In the genomic region with DNA sequence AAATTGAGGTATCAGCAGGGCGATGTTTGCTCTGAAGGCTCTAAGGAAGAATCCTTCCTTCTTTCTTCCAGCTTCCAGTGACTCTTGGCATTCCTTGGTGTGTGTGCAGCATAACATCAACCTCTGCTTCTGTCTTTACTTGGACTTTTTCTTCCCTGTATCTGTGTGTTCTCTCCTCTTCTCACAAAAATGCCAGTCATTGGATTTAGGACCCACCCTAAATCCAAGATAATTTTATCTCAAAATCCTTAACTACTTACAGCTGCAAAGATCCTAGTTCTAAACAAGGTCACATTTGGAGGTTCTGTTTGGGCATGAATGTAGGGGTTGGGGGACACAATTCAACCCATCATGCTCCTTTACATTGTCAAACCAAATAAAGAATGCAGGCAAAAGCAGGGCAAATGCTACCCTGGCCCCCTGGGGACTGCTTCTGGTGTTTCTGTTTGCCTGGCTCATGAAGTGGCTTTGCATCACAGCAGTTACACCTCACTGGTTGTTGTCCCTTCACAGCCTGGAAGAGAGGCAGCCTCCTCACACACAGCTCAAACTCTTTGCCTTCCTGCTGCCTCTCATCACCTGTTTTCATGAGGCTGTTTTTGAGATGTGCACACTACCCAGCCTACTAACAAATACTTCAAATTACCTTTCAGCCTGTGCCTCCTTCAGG, we compare ENCODE assay signal across 22 cellular contexts.
"Had no signal": no experiment of that assay in that cellular context is flagged by ENCODE, and none has a peak within 500 bp of the region (broad histone marks: within the 10 kb centered on the region; RNA-seq: fewer than 3 reads in every experiment).

No MANE protein-coding gene starts in this region.

- ATAC-seq: activated CD8-positive, alpha-beta memory T cell treated with anti-CD3 and anti-CD28 coated beads, Interleukin-2, amount 10 ng/mL, durations not matched to agents 7 days and 5 days; activated naive CD8-positive, alpha-beta T cell treated with anti-CD3 and anti-CD28 coated beads, Interleukin-2, amount 50 U/mL, for 24 hours; gastrocnemius medialis; heart right ventricle; left lung; pancreas; upper lobe of right lung had no signal

- H3K27ac Mint-ChIP-seq: activated CD4-positive, alpha-beta memory T cell treated with anti-CD3 and anti-CD28 coated beads for 36 hours; activated CD8-positive, alpha-beta memory T cell treated with anti-CD3 and anti-CD28 coated beads, Interleukin-2, amount 10 ng/mL, durations not matched to agents 7 days and 5 days; activated naive CD4-positive, alpha-beta T cell treated with anti-CD3 and anti-CD28 coated beads for 36 hours; activated naive CD8-positive, alpha-beta T cell treated with anti-CD3 and anti-CD28 coated beads, Interleukin-2, amount 50 U/mL, for 24 hours; activated T-helper 2 cell treated with anti-CD3 and anti-CD28 coated beads, Interferon-gamma antibody, Interleukin-2, Interleukin-4, amounts not matched to agents 10 μg/mL and 5 μg/mL and 100 μg/mL, durations not matched to agents 14 hours and 24 hours and 36 hours; naive B cell had no signal

- H3K27ac ChIP-seq: gastrocnemius medialis, heart right ventricle, left lung, pancreas, stomach, testis, upper lobe of right lung had no signal

- H3K9me3 ChIP-seq: gastrocnemius medialis, heart right ventricle, pancreas, testis, upper lobe of right lung had no signal

- H3K4me1 ChIP-seq: gastrocnemius medialis, heart right ventricle, left lung, pancreas, stomach, testis, upper lobe of right lung had no signal

- H3K4me3 Mint-ChIP-seq: activated CD4-positive, alpha-beta memory T cell treated with anti-CD3 and anti-CD28 coated beads for 36 hours; activated CD8-positive, alpha-beta memory T cell treated with anti-CD3 and anti-CD28 coated beads, Interleukin-2, amount 10 ng/mL, durations not matched to agents 7 days and 5 days; activated naive CD4-positive, alpha-beta T cell treated with anti-CD3 and anti-CD28 coated beads for 36 hours; activated naive CD8-positive, alpha-beta T cell treated with anti-CD3 and anti-CD28 coated beads, Interleukin-2, amount 50 U/mL, for 24 hours; naive B cell had no signal

- H3K4me3 ChIP-seq: gastrocnemius medialis, heart right ventricle, left lung, pancreas, stomach, testis, upper lobe of right lung had no signal

- H3K27me3 ChIP-seq: gastrocnemius medialis, heart right ventricle, left lung, pancreas, stomach, testis, upper lobe of right lung had no signal

- H3K4me1 Mint-ChIP-seq: activated CD8-positive, alpha-beta memory T cell treated with anti-CD3 and anti-CD28 coated beads, Interleukin-2, amount 10 ng/mL, durations not matched to agents 7 days and 5 days; activated naive CD8-positive, alpha-beta T cell treated with anti-CD3 and anti-CD28 coated beads, Interleukin-2, amount 50 U/mL, for 24 hours; naive B cell had no signal

- H3K9me3 Mint-ChIP-seq: activated CD4-positive, alpha-beta memory T cell treated with anti-CD3 and anti-CD28 coated beads for 36 hours; activated naive CD4-positive, alpha-beta T cell treated with anti-CD3 and anti-CD28 coated beads for 36 hours had no signal

- H3K36me3 Mint-ChIP-seq: activated CD4-positive, alpha-beta memory T cell treated with anti-CD3 and anti-CD28 coated beads for 36 hours; activated CD8-positive, alpha-beta memory T cell treated with anti-CD3 and anti-CD28 coated beads, Interleukin-2, amount 10 ng/mL, durations not matched to agents 7 days and 5 days; naive B cell had no signal

- FAIRE-seq: astrocyte, kidney, pancreas had no signal

- DNase-seq: activated CD4-positive, alpha-beta memory T cell treated with anti-CD3 and anti-CD28 coated beads for 36 hours; activated CD4-positive, alpha-beta T cell treated with anti-CD3 and anti-CD28 coated beads for 1 hour; activated CD8-positive, alpha-beta memory T cell treated with anti-CD3 and anti-CD28 coated beads, Interleukin-2, amount 10 ng/mL, durations not matched to agents 7 days and 5 days; activated naive CD4-positive, alpha-beta T cell treated with anti-CD3 and anti-CD28 coated beads for 36 hours; activated naive CD8-positive, alpha-beta T cell treated with anti-CD3 and anti-CD28 coated beads, Interleukin-2, amount 50 U/mL, for 24 hours; activated T-cell treated with anti-CD3 and anti-CD28 coated beads, Interleukin-2, amount 50 U/mL, for 1 hour; dermis blood vessel endothelial cell; erythroblast; gastrocnemius medialis; heart right ventricle; kidney; left lung; mammary epithelial cell; naive B cell; pancreas; stimulated activated CD4-positive, alpha-beta T cell treated with anti-CD3 and anti-CD28 coated beads, Interleukin-12 subunit alpha, Interleukin-12 subunit beta, amount 100 ng/mL, for 4 hours; stimulated activated CD4-positive, alpha-beta T cell treated with anti-CD3 and anti-CD28 coated beads, Interleukin-2, amount 100 ng/mL, for 24 hours; stomach; testis; upper lobe of right lung had no signal

- H3K27me3 Mint-ChIP-seq: activated CD4-positive, alpha-beta memory T cell treated with anti-CD3 and anti-CD28 coated beads for 36 hours; activated CD8-positive, alpha-beta memory T cell treated with anti-CD3 and anti-CD28 coated beads, Interleukin-2, amount 10 ng/mL, durations not matched to agents 7 days and 5 days; activated naive CD8-positive, alpha-beta T cell treated with anti-CD3 and anti-CD28 coated beads, Interleukin-2, amount 50 U/mL, for 24 hours; naive B cell had no signal

- H3K36me3 ChIP-seq: gastrocnemius medialis, heart right ventricle, left lung, pancreas, stomach, upper lobe of right lung had no signal
